ENCODE assay signal across 17 cellular contexts in genomic region chr18:76972241-76972640, GRCh38.
DNase-seq lines count a peak whose midpoint lies in the region; ATAC-seq, FAIRE-seq and TF ChIP-seq lines count a peak whose summit lies in the region.
"Had no signal": no experiment of that assay in that cellular context is flagged by ENCODE, and none has a peak within 500 bp of the region (broad histone marks: within the 10 kb centered on the region; RNA-seq: fewer than 3 reads in every experiment).

No MANE protein-coding gene starts in this region.

- no peaks in the 10 kb centered on the region for H3K36me3 ChIP-seq in breast epithelium
- no peaks in the 10 kb centered on the region for H3K36me3 ChIP-seq in H1 (ENCODE audit: control insufficient read depth in 2 of 4, insufficient read depth in 4 of 4, low read length in 3 of 4)
- H3K36me3 ChIP-seq: SJCRH30 had no signal

- H3K27me3 ChIP-seq in breast epithelium, result no peaks in the 10 kb centered on the region
- no peaks in the 10 kb centered on the region for H3K27me3 ChIP-seq in H1 (replicated peaks in 1 of 4; ENCODE audit: control insufficient read depth in 3 of 4, extremely low read depth in 1 of 4, insufficient read depth in 3 of 4, low read length in 3 of 4)
- H3K27me3 ChIP-seq: SJCRH30 had no signal

- no peaks in the 10 kb centered on the region for H3K4me1 ChIP-seq in breast epithelium
- H3K4me1 ChIP-seq in H1 (replicated peaks in 1 of 4; ENCODE audit: control insufficient read depth in 3 of 4, insufficient read depth in 4 of 4, low read length in 3 of 4), result peaks cover 4 to 22% (median 14%) of the 10 kb centered on the region in 4 experiments
- H3K4me1 ChIP-seq: SJCRH30 had no signal

- no peak for TF ChIP-seq RAD21 in H1 (IDR thresholded peaks at IDR 0.05 in 1 of 2, conservative IDR thresholded peaks at IDR 0.05 in 1 of 2; ENCODE audit: low read depth in 2 of 2, low read length in 2 of 2)

- H2AFZ ChIP-seq in H1 (ENCODE audit: low read length), result no peak overlapping the region

- H2BK12ac ChIP-seq in H1 (ENCODE audit: low read depth, low read length), result peak overlapping the region; percentile 35; the same call in 1 of the 2 replicates

- H3K18ac ChIP-seq in H1 (ENCODE audit: extremely low read depth, low read length), result no peak overlapping the region

- H3K36me3 Mint-ChIP-seq in MCF 10A (ENCODE audit: insufficient read depth, unreplicated experiment) (peaks cover 19% of the 10 kb centered on the region), HFFc6 (ENCODE audit: low read depth) (0 out of 2 replicates have a peak, but pooled peaks cover 5% of the 10 kb centered on the region)

- H2AK5ac ChIP-seq in H1 (ENCODE audit: low read depth, low read length), result no peak overlapping the region

- no peak overlapping the region for H3K9ac ChIP-seq in H1 (replicated peaks in 1 of 4; ENCODE audit: extremely low read depth in 1 of 4, low read depth in 3 of 4, low read length in 3 of 4)

- no peak for ATAC-seq in HG02981 (IDR thresholded peaks at IDR 0.05; ENCODE audit: unreplicated experiment)
- ATAC-seq in HG03095 (IDR thresholded peaks at IDR 0.05; ENCODE audit: unreplicated experiment), result no peak

- H3K9me3 ChIP-seq in breast epithelium (no peaks in the 10 kb centered on the region), H1 (ENCODE audit: insufficient read depth in 2 of 2, low read depth in 1 of 2, low read length in 1 of 2) (peaks cover 0 to 2% of the 10 kb centered on the region in 2 experiments; a peak in 1 of 4 replicates)
- H3K9me3 ChIP-seq: SJCRH30 had no signal

- peak overlapping the region; percentile 55; the same call in 1 of the 2 replicates for H2BK5ac ChIP-seq in H1 (ENCODE audit: low read depth, low read length)

- CTCF ChIA-PET in MCF 10A (lab: Yijun Ruan, JAX) (interaction anchor here (0.9 to 2.1 kb wide), 2 partner anchors 11 to 136 kb away, joined by 4 to 16 read pairs; no protein-coding TSS in a partner anchor), H1 (lab: Charles Lee; ENCODE audit: partially characterized antibody) (interaction anchor here (0.6 to 5.4 kb wide), 5 partner anchors 10 to 48 kb away, joined by 3 to 73 read pairs (median 4); no protein-coding TSS in a partner anchor)

- no TSS peak for BruUV-seq in MCF 10A (replicated peaks; lab: Mats Ljungman, UMichigan)

- H3K27ac ChIP-seq in breast epithelium, result no peak overlapping the region
- no peak overlapping the region for H3K27ac ChIP-seq in H1 (ENCODE audit: low read depth, low read length)
- H3K27ac ChIP-seq: RWPE1, SJCRH30 had no signal

- H3K4me3 Mint-ChIP-seq in MCF 10A (ENCODE audit: unreplicated experiment), result no peak overlapping the region
- no peak overlapping the region for H3K4me3 Mint-ChIP-seq in HFFc6

- H3K56ac ChIP-seq in H1 (replicated peaks; ENCODE audit: insufficient read length, low read depth, low read length), result peak overlapping the region; percentile 72

- H4K91ac ChIP-seq in H1 (replicated peaks; ENCODE audit: insufficient read length, low read length), result peak overlapping the region; percentile 64

- H3K27me3 Mint-ChIP-seq in MCF 10A (ENCODE audit: insufficient read depth, unreplicated experiment), result no peaks in the 10 kb centered on the region
- H3K27me3 Mint-ChIP-seq in HFFc6 (ENCODE audit: insufficient read depth), result peaks cover 2% of the 10 kb centered on the region; the same call in 1 of the 2 replicates

- 0 out of 2 replicates have a peak overlapping the region, but pooled peaks have one; percentile 23 for H2BK20ac ChIP-seq in H1 (ENCODE audit: low read length)

- H3K23me2 ChIP-seq in H1 (ENCODE audit: low read depth, low read length), result peaks cover 6% of the 10 kb centered on the region

- peak overlapping the region; percentile 32 for H3K27ac Mint-ChIP-seq in MCF 10A (ENCODE audit: low read depth, unreplicated experiment)
- no peak overlapping the region for H3K27ac Mint-ChIP-seq in HFFc6

- no peaks in the 10 kb centered on the region for H3K79me1 ChIP-seq in H1 (ENCODE audit: low read depth, low read length)

- H4K5ac ChIP-seq in H1 (ENCODE audit: insufficient read length, low read depth, low read length), result no peak overlapping the region

- H3K14ac ChIP-seq in H1 (ENCODE audit: insufficient read length), result no peak overlapping the region

- H3K4me1 Mint-ChIP-seq in MCF 10A (ENCODE audit: insufficient read depth, unreplicated experiment), result no peaks in the 10 kb centered on the region
- 0 out of 2 replicates have a peak, but pooled peaks cover 6% of the 10 kb centered on the region for H3K4me1 Mint-ChIP-seq in HFFc6 (ENCODE audit: low read depth)

- no peak overlapping the region for H3K23ac ChIP-seq in H1 (ENCODE audit: insufficient read length)

- TF ChIP-seq EP300 in H1 (IDR thresholded peaks at IDR 0.05; ENCODE audit: borderline replicate concordance in 1 of 2, low read depth in 2 of 2, low read length in 2 of 2), result no peak

- no peak overlapping the region for H4K8ac ChIP-seq in H1 (ENCODE audit: extremely low read depth, insufficient read depth, low read length)

- H3K9me3 Mint-ChIP-seq in MCF 10A (ENCODE audit: unreplicated experiment) (no peaks in the 10 kb centered on the region), HFFc6 (no peaks in the 10 kb centered on the region)

- intact Hi-C loops in MCF 10A (cut with micrococcal nuclease) (no loop called here), breast epithelium (cut with DNase I; ENCODE audit: low total_unique reads) (no loop called here)

- no peak for FAIRE-seq in H1 (lab: Jason Lieb, UNC)
- FAIRE-seq: GM12892 had no signal

- no peak overlapping the region for H3K4me3 ChIP-seq in breast epithelium
- H3K4me3 ChIP-seq in H1 (ENCODE audit: extremely low read depth in 1 of 4, insufficient read depth in 2 of 4, low read depth in 3 of 4, low read length in 4 of 4), result no peak overlapping the region
- H3K4me3 ChIP-seq: SJCRH30 had no signal

- H2BK120ac ChIP-seq in H1 (replicated peaks; ENCODE audit: low read depth, low read length), result no peak overlapping the region

- peak overlapping the region; percentile 27 for H3K4ac ChIP-seq in H1 (replicated peaks; ENCODE audit: insufficient read length, low read depth, low read length)

- no peak for DNase-seq in MCF 10A (ENCODE audit: unreplicated experiment)
- DNase-seq in breast epithelium (ENCODE audit: low spot score in 2 of 2), result no peak
- DNase-seq in H1 (ENCODE audit: low read depth in 1 of 2, low spot score in 2 of 2), result no peak
- DNase-seq in myocyte (ENCODE audit: low read depth), result peak; percentile 48
- no peak for DNase-seq in NOMO-1 treated with DMSO at 0.1 percent for 48 hours (lab: John Stamatoyannopoulos, UW; ENCODE audit: unreplicated experiment)
- no peak for DNase-seq in HFFc6
- DNase-seq: GF-D8; NCI-H1417 treated with DMSO at 0.1 percent for 48 hours; NCI-H1930; NCI-H69; NK-92 treated with Interleukin-12 subunit alpha and Interleukin-12 subunit beta, amount 100 ng/mL, for 24 hours; OCI-M1; SJCRH30 had no signal

- TF ChIP-seq CTCF in MCF 10A (IDR thresholded peaks at IDR 0.05; ENCODE audit: unreplicated experiment), result no peak
- no peak for TF ChIP-seq CTCF in breast epithelium (IDR thresholded peaks at IDR 0.05)
- TF ChIP-seq CTCF in H1 (IDR thresholded peaks at IDR 0.05; ENCODE audit: control extremely low read depth in 1 of 3, insufficient read depth in 1 of 3, low read depth in 1 of 3, low read length in 3 of 3), result no peak
- no peak for TF ChIP-seq CTCF in HFFc6 (IDR thresholded peaks at IDR 0.05)

- H4K20me1 ChIP-seq in H1 (replicated peaks in 1 of 2; ENCODE audit: control insufficient read depth in 1 of 2, insufficient read depth in 2 of 2, low read length in 2 of 2), result no peaks in the 10 kb centered on the region

- H3K79me2 ChIP-seq in H1 (ENCODE audit: control insufficient read depth in 1 of 2, insufficient read depth in 2 of 2, low read length in 2 of 2), result no peaks in the 10 kb centered on the region

- H2BK15ac ChIP-seq in H1 (ENCODE audit: low read length), result peak overlapping the region; percentile 65; the same call in 1 of the 2 replicates

- WGBS in H1 (ENCODE audit: extremely low coverage in 1 of 2, insufficient coverage in 1 of 2, insufficient read length in 1 of 2, insufficient replicate concordance in 2 of 2, low coverage in 1 of 2, low lambda C conversion rate in 2 of 2, missing lambda C conversion rate in 1 of 2), 2 experiments, result 93% methylated on average over 6 of the region's 6 CpGs; no CpG with 5 or more reads in 1 of the 2 experiments

- no peak overlapping the region for H3K4me2 ChIP-seq in H1 (ENCODE audit: insufficient read depth in 1 of 2, low read depth in 2 of 2, low read length in 2 of 2)

- POLR2A ChIA-PET in MCF 10A (lab: Yijun Ruan, JAX) (interaction anchor here (1.0 kb wide), 1 partner anchor 27 kb away, joined by 3 read pairs; no protein-coding TSS in a partner anchor), H1 (lab: Charles Lee; ENCODE audit: partially characterized antibody) (no interaction called here)

- TF ChIP-seq POLR2A in breast epithelium (IDR thresholded peaks at IDR 0.05) (no peak), H1 (IDR thresholded peaks at IDR 0.05; ENCODE audit: control extremely low read depth in 1 of 2, low read depth in 2 of 2, low read length in 2 of 2) (no peak)

TF ChIP-seq in H1, 55 proteins besides CTCF, POLR2A, EP300 and RAD21 (continues in another document):
- TF ChIP-seq MAX (IDR thresholded peaks at IDR 0.05) (no peak), RFX5 (IDR thresholded peaks at IDR 0.05; ENCODE audit: borderline replicate concordance, low read depth, low read length) (no peak), TBP (IDR thresholded peaks at IDR 0.05; ENCODE audit: low read depth, low read length) (no peak), CREB1 (IDR thresholded peaks at IDR 0.05) (no peak)
